8 cellular contexts compared by ENCODE assay signal in genomic region chr19:10568826-10569651, GRCh38. TPM values are rescaled to one million over a fixed set of nuclear protein-coding genes. Genes with fewer than 3 reads are reported as not detected.
DNase-seq lines count a peak whose midpoint lies in the region; ATAC-seq and TF ChIP-seq lines count a peak whose summit lies in the region.

TSS of gene CDKN2D (minus strand) at chr19:10568979. CDS start at chr19:10568653, 326 bp downstream.

- peak; percentile 83 for TF ChIP-seq POLR2A in right lobe of liver (IDR thresholded peaks at IDR 0.05)

- H3K4me1 ChIP-seq in right lobe of liver, result peaks cover 0 to 11% (median 3%) of the 10 kb centered on the region in 4 donors

- no peaks in the 10 kb centered on the region for H3K9me3 ChIP-seq in right lobe of liver

- DNase-seq in CD1c-positive myeloid dendritic cell (ENCODE audit: extremely low spot score) (peak; percentile 100), NCI-H82 (lab: John Stamatoyannopoulos, UW) (peak; percentile 99), dermis microvascular lymphatic vessel endothelial cell (ENCODE audit: low read depth in 2 of 2) (peak; percentile 98 to 100), right lobe of liver (peak; percentile 100)
- DNase-seq in activated CD4-positive, alpha-beta T cell treated with anti-CD3 and anti-CD28 coated beads, Interleukin-2, amount 50 U/mL, for 48 hours, result peak; percentile 100
- peak; percentile 99 to 100 for DNase-seq in stimulated activated CD4-positive, alpha-beta T cell treated with anti-CD3 and anti-CD28 coated beads, Interleukin-4, amount 100 ng/mL, for 4 hours

- under 1% methylated on average over 32 of the region's 71 CpGs for WGBS in right lobe of liver (ENCODE audit: insufficient coverage, low coverage, low lambda C conversion rate, missing lambda C conversion rate)

- peak; percentile 66 for ATAC-seq in GM19397 (IDR thresholded peaks at IDR 0.05; ENCODE audit: unreplicated experiment)
- ATAC-seq in HG03571 (IDR thresholded peaks at IDR 0.05; ENCODE audit: unreplicated experiment), result peak; percentile 53
- ATAC-seq in right lobe of liver, result peak; percentile 85 to 90 (median 88)

- H3K27ac ChIP-seq in right lobe of liver, result peak within 1 kb of the TSS; percentile 36 to 69 (median 57)

- peak within 1 kb of the TSS; percentile 57 to 80 (median 66) for H3K4me3 ChIP-seq in right lobe of liver

- peak in 3 of 4 donors; percentile 27 to 50 (median 39) for TF ChIP-seq CTCF in right lobe of liver (IDR thresholded peaks at IDR 0.05)

- H3K27me3 ChIP-seq in right lobe of liver, result no peaks in the 10 kb centered on the region

- no peaks in the 10 kb centered on the region for H3K36me3 ChIP-seq in right lobe of liver

- intact Hi-C loops in right lobe of liver (cut with DNase I), result no loop called here

RNA-seq across cellular contexts. Expression of gene CDKN2D, which starts in this region (rescaled TPM):
- 4.8 and 4.9 TPM in 2 replicates for total RNA-seq in dermis microvascular lymphatic vessel endothelial cell
- 1 to 10 TPM in 4 of 6 experiments, under 1 TPM in 2; 0.97 to 2.8 (median 2.0) TPM for total RNA-seq in right lobe of liver

Comparison
In these comparisons a context has a peak if more than half of its experiments do, and no peak if none do; other contexts are left out.
1. Peak in every context shown above with its lines: DNase-seq, ATAC-seq, H3K4me3 ChIP-seq and H3K27ac ChIP-seq.